In genomic region chr12:98803468-98804209, GRCh38 we compare ENCODE assay signal across 22 cellular contexts.
DNase-seq lines count a peak whose midpoint lies in the region; ATAC-seq and TF ChIP-seq lines count a peak whose summit lies in the region.
"Had no signal": no experiment of that assay in that cellular context is flagged by ENCODE, and none has a peak within 500 bp of the region (broad histone marks: within the 10 kb centered on the region; RNA-seq: fewer than 3 reads in every experiment).

No MANE protein-coding gene starts in this region.

- no peak for ATAC-seq in GM19467 (IDR thresholded peaks at IDR 0.05; ENCODE audit: unreplicated experiment)
- ATAC-seq: CD8-positive, alpha-beta T cell; natural killer cell treated with Interleukin-12 subunit alpha and Interleukin-12 subunit beta and Interleukin-15 and Interleukin-18, amount 100 ng/mL, for 72 hours; psoas muscle had no signal

- H3K79me2 ChIP-seq in SK-N-SH (ENCODE audit: insufficient read depth) = no peaks in the 10 kb centered on the region

- no peak overlapping the region for H3K27ac ChIP-seq in SK-N-SH (ENCODE audit: low read depth in 2 of 2, low read length in 1 of 2)
- H3K27ac ChIP-seq: psoas muscle, SK-N-MC, transverse colon had no signal

- no peaks in the 10 kb centered on the region for H4K20me1 ChIP-seq in SK-N-SH (ENCODE audit: insufficient read depth)

- no peaks in the 10 kb centered on the region for H3K27me3 ChIP-seq in SK-N-SH (ENCODE audit: insufficient read depth)
- H3K27me3 ChIP-seq: transverse colon had no signal

- H3K4me3 ChIP-seq in SK-N-SH (ENCODE audit: low read depth in 2 of 2, low read length in 1 of 2) (no peak overlapping the region), fibroblast of the aortic adventitia (ENCODE audit: low read depth, low read length) (no peak overlapping the region)
- H3K4me3 ChIP-seq: lung, psoas muscle, SK-N-MC, transverse colon had no signal

- TF ChIP-seq EP300 in SK-N-SH (IDR thresholded peaks at IDR 0.05; ENCODE audit: borderline replicate concordance in 1 of 2, low read depth in 1 of 2, low read length in 1 of 2) = no peak

- H3K9me2 ChIP-seq in SK-N-SH = no peaks in the 10 kb centered on the region

- no peak overlapping the region for H3K4me2 ChIP-seq in SK-N-SH

- in situ Hi-C loops in GM13977 (cut with MboI; ENCODE audit: low pct_unique_long_range_greater_than_20kb, low sequenced_read_pairs, unreplicated experiment) = no loop called here

- no peaks in the 10 kb centered on the region for H3K9me3 ChIP-seq in SK-N-SH
- H3K9me3 ChIP-seq: psoas muscle, transverse colon had no signal

- CTCF ChIA-PET in SK-N-SH (lab: Yijun Ruan, JAX) = no interaction called here

- H3K4me1 ChIP-seq in SK-N-SH (ENCODE audit: control insufficient read depth in 1 of 2, insufficient read depth in 2 of 2, low read depth in 1 of 2, low read length in 1 of 2) = no peaks in the 10 kb centered on the region
- H3K4me1 ChIP-seq: psoas muscle, transverse colon had no signal

- TF ChIP-seq CTCF in AG09319 (IDR thresholded peaks at IDR 0.05; ENCODE audit: low read depth, low read length) (peak; percentile 21), GM13977 (IDR thresholded peaks at IDR 0.05; ENCODE audit: extremely low read depth, insufficient read depth, missing control alignments) (peak; percentile 29), SK-N-SH (IDR thresholded peaks at IDR 0.05) (no peak), fibroblast of the aortic adventitia (IDR thresholded peaks at IDR 0.05; ENCODE audit: insufficient read depth, low read length) (no peak)

- DNase-seq in AG09319 (ENCODE audit: extremely low read depth, low read depth) = no peak
- DNase-seq in GM13977 (ENCODE audit: low spot score) = no peak
- no peak for DNase-seq in SK-N-SH
- peak; percentile 21 for DNase-seq in fibroblast of the aortic adventitia (ENCODE audit: low read depth)
- no peak for DNase-seq in NAMALWA (ENCODE audit: low spot score)
- DNase-seq in stimulated activated CD4-positive, alpha-beta T cell treated with anti-CD3 and anti-CD28 coated beads, Interleukin-2, amount 100 ng/mL, for 48 hours = no peak
- DNase-seq: activated CD4-positive, alpha-beta T cell treated with anti-CD3 and anti-CD28 coated beads, Interleukin-2, amount 50 U/mL, for 48 hours; activated naive CD4-positive, alpha-beta T cell treated with Interleukin-2 at 50 U/mL for 16 hours; CD8-positive, alpha-beta T cell; hypothalamus; MV-4-11; NCI-H146; NCI-H2107; NCI-H446 treated with DMSO at 0.1 percent for 48 hours; occipital lobe; psoas muscle; stimulated activated CD4-positive, alpha-beta T cell treated with anti-CD3 and anti-CD28 coated beads, Interleukin-4, amount 100 ng/mL, for 24 hours; transverse colon had no signal

- no peaks in the 10 kb centered on the region for H3K36me3 ChIP-seq in SK-N-SH (replicated peaks in 1 of 2; ENCODE audit: control insufficient read depth in 1 of 2, insufficient read depth in 2 of 2, low read length in 1 of 2)
- H3K36me3 ChIP-seq: transverse colon had no signal

- POLR2A ChIA-PET in SK-N-SH (lab: Yijun Ruan, JAX) = no interaction called here

- H3K9ac ChIP-seq in SK-N-SH = no peak overlapping the region

- H2AFZ ChIP-seq in SK-N-SH (ENCODE audit: low read depth) = no peak overlapping the region

- no peaks in the 10 kb centered on the region for H3F3A ChIP-seq in SK-N-SH (replicated peaks; ENCODE audit: insufficient read depth)

- WGBS in SK-N-SH (ENCODE audit: low lambda C conversion rate) = 59% methylated on average over 6 of the region's 6 CpGs

- peak; percentile 47 for TF ChIP-seq RAD21 in SK-N-SH (IDR thresholded peaks at IDR 0.05; ENCODE audit: low read length)

TF ChIP-seq in SK-N-SH, 30 proteins besides CTCF, POLR2A, EP300 and RAD21 (continues in another document):
- TF ChIP-seq RXRA (IDR thresholded peaks at IDR 0.05; ENCODE audit: borderline replicate concordance, low read depth) (no peak), ELF1 (IDR thresholded peaks at IDR 0.05) (no peak), RCOR1 (IDR thresholded peaks at IDR 0.05; ENCODE audit: low read length) (no peak), SMC3 (IDR thresholded peaks at IDR 0.05; ENCODE audit: low read depth, low read length) (no peak), PBX3 (IDR thresholded peaks at IDR 0.05) (no peak), USF1 (IDR thresholded peaks at IDR 0.05; ENCODE audit: borderline replicate concordance, low read depth) (no peak), YY1 (IDR thresholded peaks at IDR 0.05; ENCODE audit: low read depth) (no peak), NFIC (IDR thresholded peaks at IDR 0.05; ENCODE audit: borderline replicate concordance) (no peak), MEF2A (IDR thresholded peaks at IDR 0.05; ENCODE audit: borderline replicate concordance, low read depth) (no peak), IRF3 (IDR thresholded peaks at IDR 0.05; ENCODE audit: low read depth, low read length) (no peak), CHD2 (IDR thresholded peaks at IDR 0.05; ENCODE audit: low read length, partially characterized antibody) (no peak), FOXJ3 (CRISPR knock-in tag; IDR thresholded peaks at IDR 0.05) (no peak), REST (IDR thresholded peaks at IDR 0.05; ENCODE audit: low read depth, low read length) (no peak), ZBTB33 (IDR thresholded peaks at IDR 0.05; ENCODE audit: borderline replicate concordance, low read depth) (no peak), TAF1 (IDR thresholded peaks at IDR 0.05; ENCODE audit: borderline replicate concordance, low read depth, low read length) (no peak), MXI1 (IDR thresholded peaks at IDR 0.05; ENCODE audit: low read depth, low read length) (no peak), GABPA (IDR thresholded peaks at IDR 0.05; ENCODE audit: low read depth) (no peak)

Comparison
In these comparisons a context has a peak if more than half of its experiments do, and no peak if none do; other contexts are left out.
1. CTCF ChIP-seq: peak in AG09319 (single experiment) and GM13977 (single experiment); none in SK-N-SH (single experiment) and fibroblast of the aortic adventitia (single experiment).